In genomic region chr12:27723212-27723611, GRCh38 we compare ENCODE assay signal across 28 cellular contexts. TPM values are rescaled to one million over a fixed set of nuclear protein-coding genes. Genes with fewer than 3 reads are reported as not detected.
"Had no signal": no experiment of that assay in that cellular context is flagged by ENCODE, and none has a peak within 500 bp of the region (broad histone marks: within the 10 kb centered on the region; RNA-seq: fewer than 3 reads in every experiment).

No MANE protein-coding gene starts in this region.

- H3K9me3 ChIP-seq: colonic mucosa, heart left ventricle, spleen, stomach, thoracic aorta, transverse colon had no signal

- H3K9me3 Mint-ChIP-seq: naive thymus-derived CD4-positive, alpha-beta T cell; nephron progenitor cell had no signal

- H3K4me1 Mint-ChIP-seq: nephron progenitor cell had no signal

- H3K27me3 Mint-ChIP-seq: naive thymus-derived CD4-positive, alpha-beta T cell had no signal

- H3K4me3 ChIP-seq: colonic mucosa, heart left ventricle, spleen, stomach, thoracic aorta, transverse colon had no signal

- H3K27me3 ChIP-seq: colonic mucosa, heart left ventricle, spleen, stomach, transverse colon had no signal

- H3K4me1 ChIP-seq: colonic mucosa, heart left ventricle, spleen, stomach, transverse colon had no signal

- H3K4me3 Mint-ChIP-seq: naive thymus-derived CD4-positive, alpha-beta T cell; nephron progenitor cell had no signal

- H3K27ac ChIP-seq: colonic mucosa, heart left ventricle, spleen, stomach, thoracic aorta, transverse colon had no signal

- H3K27ac Mint-ChIP-seq: nephron progenitor cell had no signal

- ATAC-seq: heart left ventricle; naive thymus-derived CD4-positive, alpha-beta T cell; sciatic nerve had no signal

- DNase-seq: colonic mucosa; dermis blood vessel endothelial cell; effector CD4-positive, alpha-beta T cell; foreskin melanocyte; heart left ventricle; hypothalamus; kidney glomerular epithelial cell; naive thymus-derived CD4-positive, alpha-beta T cell; nephron progenitor cell; spleen; stimulated activated CD4-positive, alpha-beta T cell treated with anti-CD3 and anti-CD28 coated beads, Interleukin-15, amount 100 ng/mL, for 24 hours; stimulated activated CD4-positive, alpha-beta T cell treated with anti-CD3 and anti-CD28 coated beads, Interleukin-1b, Interleukin-23, amount 100 ng/mL, for 48 hours; stimulated activated CD4-positive, alpha-beta T cell treated with anti-CD3 and anti-CD28 coated beads, Interleukin-4, amount 100 ng/mL, for 24 hours; stimulated activated naive CD4-positive, alpha-beta T cell; stomach; substantia nigra; transverse colon had no signal

RNA-seq across cellular contexts. Expression of gene REP15, which starts 27.0 kb away (rescaled TPM):
- total RNA-seq: mononuclear cell had no signal

RNA-seq across cellular contexts. Expression of gene MANSC4, which starts 56.8 kb away (rescaled TPM):
- total RNA-seq: colonic mucosa, dermis blood vessel endothelial cell, glomerular endothelial cell, heart left ventricle, liver, lung microvascular endothelial cell, mesenteric fat pad, mononuclear cell, omental fat pad, pulmonary artery endothelial cell, sciatic nerve, skeletal muscle tissue, spleen, stomach, thoracic aorta, transverse colon, ureter had no signal
